Comparison of ENCODE assay signal across 12 cellular contexts in genomic region chr5:172869734-172870133, GRCh38. TPM values are rescaled to one million over a fixed set of nuclear protein-coding genes. Genes with fewer than 3 reads are reported as not detected.
DNase-seq lines count a peak whose midpoint lies in the region; ATAC-seq, FAIRE-seq and TF ChIP-seq lines count a peak whose summit lies in the region.
"Had no signal": no experiment of that assay in that cellular context is flagged by ENCODE, and none has a peak within 500 bp of the region (broad histone marks: within the 10 kb centered on the region; RNA-seq: fewer than 3 reads in every experiment).

No MANE protein-coding gene starts in this region.

- H3K79me2 ChIP-seq in HCT116 (ENCODE audit: insufficient read depth, low read length) (peaks cover 4% of the 10 kb centered on the region; the same call in 1 of the 2 replicates), K562 (ENCODE audit: control insufficient read depth, insufficient read depth, low read length) (no peaks in the 10 kb centered on the region), smooth muscle cell (ENCODE audit: low read depth) (peaks cover 16% of the 10 kb centered on the region)

- no peaks in the 10 kb centered on the region for H4K20me1 ChIP-seq in HCT116 (ENCODE audit: insufficient read depth)
- peaks cover 18% of the 10 kb centered on the region for H4K20me1 ChIP-seq in K562 (replicated peaks; ENCODE audit: control insufficient read depth, insufficient read depth, low read length)
- H4K20me1 ChIP-seq in smooth muscle cell (ENCODE audit: low read depth): peaks cover 20% of the 10 kb centered on the region

- no peak overlapping the region for H2AFZ ChIP-seq in HCT116 (ENCODE audit: low read depth, low read length, poor library complexity, severe bottlenecking)
- H2AFZ ChIP-seq in K562 (ENCODE audit: low read depth, low read length): no peak overlapping the region
- H2AFZ ChIP-seq in smooth muscle cell (ENCODE audit: low read depth): no peak overlapping the region
- H2AFZ ChIP-seq: neural progenitor cell had no signal

- CTCF ChIA-PET in HCT116 (lab: Charles Lee) (no interaction called here), K562 (lab: Yijun Ruan, JAX; ENCODE audit: low intra/inter-chr PET ratio) (interaction anchor here (0.8 kb wide), 1 partner anchor 449 kb away, joined by 3 read pairs; no protein-coding TSS in a partner anchor)

- intact Hi-C loops in HCT116 (cut with micrococcal nuclease): no loop called here
- intact Hi-C loops in K562 (cut with micrococcal nuclease): no loop called here
- intact Hi-C loops in posterior cingulate gyrus (cut with DNase I): loop anchor here (2.0 kb wide), 1 partner anchor 99 kb away; the partner anchor contains the start of gene DUSP1

- no peaks in the 10 kb centered on the region for H3K27me3 ChIP-seq in HCT116 (ENCODE audit: insufficient read depth, low read length)
- H3K27me3 ChIP-seq in K562 (ENCODE audit: control insufficient read depth in 2 of 2, insufficient read depth in 2 of 2, low read length in 2 of 2): no peaks in the 10 kb centered on the region; a peak in 1 of 5 replicates
- no peaks in the 10 kb centered on the region for H3K27me3 ChIP-seq in layer of hippocampus (ENCODE audit: control insufficient read depth, insufficient read depth, low read length)
- H3K27me3 ChIP-seq in smooth muscle cell (ENCODE audit: low read depth): no peaks in the 10 kb centered on the region
- H3K27me3 ChIP-seq: neural progenitor cell had no signal

- H3K36me3 ChIP-seq in HCT116 (ENCODE audit: control insufficient read depth in 1 of 2, insufficient read depth in 2 of 2, low read length in 2 of 2) (no peaks in the 10 kb centered on the region), K562 (ENCODE audit: control insufficient read depth, insufficient read depth, low read length) (no peaks in the 10 kb centered on the region), smooth muscle cell (ENCODE audit: low read depth) (no peaks in the 10 kb centered on the region)
- H3K36me3 ChIP-seq: neural progenitor cell had no signal

- TF ChIP-seq CTCF in HCT116 (IDR thresholded peaks at IDR 0.05 in 2 of 3, conservative IDR thresholded peaks at IDR 0.05 in 1 of 3; ENCODE audit: borderline replicate concordance in 1 of 3, insufficient read depth in 1 of 3, low read depth in 2 of 3, low read length in 2 of 3): no peak
- no peak for TF ChIP-seq CTCF in K562 (IDR thresholded peaks at IDR 0.05 in 2 of 3, conservative IDR thresholded peaks at IDR 0.05 in 1 of 3; ENCODE audit: insufficient read depth in 2 of 3, low read depth in 1 of 3, low read length in 3 of 3)
- TF ChIP-seq CTCF in smooth muscle cell (IDR thresholded peaks at IDR 0.05; ENCODE audit: borderline replicate concordance, insufficient read depth, poor library complexity, severe bottlenecking): no peak

- TF ChIP-seq EP300 in K562 (IDR thresholded peaks at IDR 0.05; ENCODE audit: low read length): no peak

- no peaks in the 10 kb centered on the region for H3K9me1 ChIP-seq in K562 (ENCODE audit: control insufficient read depth, insufficient read depth, low read length)

- RAD21 ChIA-PET in HCT116 (lab: Charles Lee; ENCODE audit: low non-redundant PET in 1 of 2, low total read pairs in 2 of 2, uncharacterized antibody in 2 of 2, unreplicated experiment in 2 of 2): no interaction called here

- H3K4me3 ChIP-seq in HCT116 (replicated peaks in 1 of 2; ENCODE audit: low read depth in 1 of 2, low read length in 2 of 2) (no peak overlapping the region), K562 (no peak overlapping the region), smooth muscle cell (no peak overlapping the region)
- H3K4me3 ChIP-seq: neural progenitor cell had no signal

- H3K4me1 ChIP-seq in HCT116 (ENCODE audit: control insufficient read depth in 1 of 2, insufficient read depth in 2 of 2, low read length in 2 of 2) (peaks cover 39 to 42% of the 10 kb centered on the region in 2 experiments), K562 (replicated peaks in 1 of 2; ENCODE audit: control insufficient read depth in 2 of 2, insufficient read depth in 2 of 2, low read length in 2 of 2) (peaks cover 11 to 19% of the 10 kb centered on the region in 2 experiments), smooth muscle cell (ENCODE audit: low read depth) (peaks cover 13% of the 10 kb centered on the region)

- H3K4me2 ChIP-seq in HCT116 (ENCODE audit: low read length) (peak overlapping the region; percentile 71), K562 (ENCODE audit: insufficient read depth, low read length) (no peak overlapping the region), smooth muscle cell (peak overlapping the region; percentile 18)
- H3K4me2 ChIP-seq: neural progenitor cell had no signal

- TF ChIP-seq POLR2A in HCT116 (IDR thresholded peaks at IDR 0.05; ENCODE audit: borderline replicate concordance, extremely low read depth, insufficient read depth, insufficient read length) (no peak), K562 (conservative IDR thresholded peaks at IDR 0.05) (no peak)

- no peak overlapping the region for H3K27ac ChIP-seq in HCT116 (ENCODE audit: low read depth, low read length)
- no peak overlapping the region for H3K27ac ChIP-seq in K562 (ENCODE audit: extremely low read depth, low read depth, low read length)
- H3K27ac ChIP-seq in layer of hippocampus (ENCODE audit: low read depth, low read length): peak overlapping the region; percentile 74
- peak overlapping the region; percentile 81 for H3K27ac ChIP-seq in smooth muscle cell (ENCODE audit: low read depth)
- H3K27ac ChIP-seq: neural progenitor cell had no signal

- BruUV-seq in HCT116 (replicated peaks; lab: Mats Ljungman, UMichigan) (no TSS peak), K562 (replicated peaks; lab: Mats Ljungman, UMichigan) (no TSS peak)

- H3F3A ChIP-seq in smooth muscle cell (ENCODE audit: low read depth): peaks cover 5% of the 10 kb centered on the region

- POLR2A ChIA-PET in HCT116 (lab: Charles Lee): no interaction called here
- POLR2A ChIA-PET in K562 (lab: Yijun Ruan, JAX): interaction anchor here (0.7 to 1.2 kb wide), 5 partner anchors 10 to 99 kb away, joined by 3 to 6 read pairs (median 3); partner anchors contain the start of gene DUSP1

- H3K9ac ChIP-seq in HCT116 (ENCODE audit: low read length): no peak overlapping the region
- H3K9ac ChIP-seq in K562 (ENCODE audit: insufficient read depth in 1 of 2, low read depth in 2 of 2, low read length in 2 of 2): no peak overlapping the region
- H3K9ac ChIP-seq in smooth muscle cell (ENCODE audit: low read depth): no peak overlapping the region
- H3K9ac ChIP-seq: neural progenitor cell had no signal

- H3K9me2 ChIP-seq in HCT116 (ENCODE audit: insufficient read depth): no peaks in the 10 kb centered on the region

- WGBS in K562 (ENCODE audit: insufficient coverage, low coverage, missing lambda C conversion rate): 50% methylated on average over 2 of the region's 2 CpGs
- WGBS in smooth muscle cell (ENCODE audit: low lambda C conversion rate): 86% methylated on average over 2 of the region's 2 CpGs

- TF ChIP-seq RAD21 in HCT116 (IDR thresholded peaks at IDR 0.05; ENCODE audit: low read depth) (no peak), K562 (CRISPR knock-in tag; conservative IDR thresholded peaks at IDR 0.05 in 1 of 2, IDR thresholded peaks at IDR 0.05 in 1 of 2) (no peak)

- H3K9me3 ChIP-seq in HCT116 (ENCODE audit: control insufficient read depth in 1 of 2, insufficient read depth in 1 of 2, low read depth in 1 of 2, low read length in 2 of 2) (no peaks in the 10 kb centered on the region), K562 (replicated peaks; ENCODE audit: control insufficient read depth, insufficient read depth, low read depth, low read length) (no peaks in the 10 kb centered on the region), smooth muscle cell (replicated peaks; ENCODE audit: low read depth) (no peaks in the 10 kb centered on the region)

- no peak for ATAC-seq in HCT116
- ATAC-seq in K562: no peak
- no peak for ATAC-seq in HG03280 (IDR thresholded peaks at IDR 0.05; ENCODE audit: unreplicated experiment)
- ATAC-seq in GM18517 (IDR thresholded peaks at IDR 0.05; ENCODE audit: unreplicated experiment): no peak

- DNase-seq in HCT116 (ENCODE audit: low read depth, low spot score) (no peak), K562 (ENCODE audit: extremely low read depth in 1 of 4, low spot score in 3 of 4) (no peak), smooth muscle cell (lab: John Stamatoyannopoulos, UW; ENCODE audit: unreplicated experiment) (no peak), GDM1 (lab: John Stamatoyannopoulos, UW) (no peak), posterior cingulate gyrus (no peak)
- DNase-seq: activated CD4-positive, alpha-beta memory T cell treated with anti-CD3 and anti-CD28 coated beads, Interleukin-2, amount 10 ng/mL, durations not matched to agents 7 days and 5 days; NCI-H1436 treated with DMSO at 0.1 percent for 48 hours; NK-92 treated with Interleukin-12 subunit alpha and Interleukin-12 subunit beta, amount 100 ng/mL, for 24 hours had no signal

- no peak for FAIRE-seq in K562 (lab: Jason Lieb, UNC)

- in situ Hi-C loops in K562 (cut with MboI): no loop called here

TF ChIP-seq in HCT116, 20 proteins besides CTCF, POLR2A, EP300 and RAD21 (continues in another document):
- TF ChIP-seq FOSL1 (IDR thresholded peaks at IDR 0.05; ENCODE audit: low read depth) (no peak), EZH2 (IDR thresholded peaks at IDR 0.05) (no peak)

TF ChIP-seq in K562, 482 proteins besides CTCF, POLR2A, EP300 and RAD21 (continues in another document):
- TF ChIP-seq JUNB (CRISPR knock-in tag; conservative IDR thresholded peaks at IDR 0.05) (no peak), TCFL5 (CRISPR knock-in tag; conservative IDR thresholded peaks at IDR 0.05) (no peak)

RNA-seq across cellular contexts. Expression of gene ERGIC1, which starts 35.7 kb away (rescaled TPM):
- 73.3 TPM for total RNA-seq in HCT116 (2021; ENCODE audit: unreplicated experiment)
- 85.5 and 90.7 TPM in 2 replicates for polyA plus RNA-seq in HCT116 (2012)
- total RNA-seq in K562 (2011; cell fraction: chromatin; rRNA removed; ENCODE audit: low replicate concordance): 94.3 and 160 TPM in 2 replicates
- 81.7 and 85.4 TPM in 2 replicates for total RNA-seq in K562 (2011; cell fraction: nucleolus; rRNA removed)
- 98.5 and 147 TPM in 2 replicates for total RNA-seq in K562 (2011; cell fraction: nucleoplasm; rRNA removed)
- total RNA-seq in K562 (2014; rRNA removed): 20.9 and 38.1 TPM in 2 replicates
- total RNA-seq in K562 (2014; rRNA removed; fragmentation: Illumina TruSeq; extraction: Trizol): 33.5 and 38.8 TPM in 2 replicates
- 41.9 and 42.5 TPM in 2 replicates for total RNA-seq in K562 (2015; rRNA removed; fragmentation: Illumina TruSeq; extraction: Trizol)
- 48.0 and 51.3 TPM in 2 replicates for total RNA-seq in K562 (2021)
- 36.4 and 39.2 TPM in 2 replicates for polyA plus RNA-seq in K562 (2011; rRNA removed)
- polyA plus RNA-seq in K562 (2011; cell fraction: cytosol; rRNA removed): 59.9 and 75.2 TPM in 2 replicates
- 37.4 and 51.3 TPM in 2 replicates for polyA plus RNA-seq in K562 (2011; cell fraction: nucleus; rRNA removed)
- 49.8 and 50.4 TPM in 2 replicates for polyA plus RNA-seq in K562 (2012)
- 58.0 and 68.4 TPM in 2 replicates for polyA plus RNA-seq in K562 (2014; fragmentation: Illumina TruSeq; extraction: Trizol)
- polyA plus RNA-seq in K562 (2014; fragmentation: Nextera tagmentation; extraction: Ambion mirVana): 10 to 100 TPM in 1 of 2 experiments, 1 to 10 TPM in 1; 5.5 to 11.7 TPM
- polyA plus RNA-seq in K562 (2014; rRNA removed): 32.9 and 45.5 TPM in 2 replicates
- polyA minus RNA-seq in K562 (2011; rRNA and poly(A)+ RNA removed): 42.0 and 52.9 TPM in 2 replicates
- 26.8 and 27.7 TPM in 2 replicates for polyA minus RNA-seq in K562 (2011; cell fraction: cytosol; rRNA and poly(A)+ RNA removed)
- 19.5 and 22.5 TPM in 2 replicates for polyA minus RNA-seq in K562 (2011; cell fraction: nucleus; rRNA and poly(A)+ RNA removed)
- 135 and 140 TPM in 2 replicates for total RNA-seq in smooth muscle cell
- polyA plus RNA-seq in smooth muscle cell: 33.2 and 38.2 TPM in 2 replicates

Comparison
In these comparisons a context has a peak if more than half of its experiments do, and no peak if none do; other contexts are left out.
1. H3K27ac ChIP-seq: peak in layer of hippocampus (single experiment) and smooth muscle cell (single experiment); none in HCT116 (single experiment) and K562 (single experiment).